ENCODE assay signal across 17 cellular contexts in genomic region chr18:21047116-21047515, GRCh38.
A peak's percentile ranks its signal among the peaks of the same experiment; 100 is the strongest.
DNase-seq lines count a peak whose midpoint lies in the region; ATAC-seq and TF ChIP-seq lines count a peak whose summit lies in the region.
"Had no signal": no experiment of that assay in that cellular context is flagged by ENCODE, and none has a peak within 500 bp of the region (broad histone marks: within the 10 kb centered on the region; RNA-seq: fewer than 3 reads in every experiment).

No MANE protein-coding gene starts in this region.

- POLR2A ChIA-PET in CD4-positive, alpha-beta memory T cell (lab: Charles Lee; ENCODE audit: partially characterized antibody): no interaction called here
- POLR2A ChIA-PET in T-cell (lab: Charles Lee): no interaction called here
- POLR2A ChIA-PET in activated CD4-positive, alpha-beta memory T cell treated with anti-CD3 and anti-CD28 coated beads, Interleukin-2, amount 10 ng/mL, durations not matched to agents 7 days and 5 days (lab: Charles Lee): no interaction called here

- intact Hi-C loops in CD4-positive, alpha-beta memory T cell (cut with micrococcal nuclease): no loop called here
- intact Hi-C loops in left ventricle myocardium inferior (cut with micrococcal nuclease): no loop called here

- H3K4me3 ChIP-seq in CD4-positive, alpha-beta memory T cell (ENCODE audit: low read length in 2 of 2): no peak overlapping the region
- no peak overlapping the region for H3K4me3 ChIP-seq in left ventricle myocardium inferior

- DNase-seq in CD4-positive, alpha-beta memory T cell: no peak
- DNase-seq in T-cell: no peak
- no peak for DNase-seq in effector memory CD8-positive, alpha-beta T cell
- DNase-seq in smooth muscle cell of the brain vasculature (ENCODE audit: low read depth, low spot score): peak; percentile 23
- no peak for DNase-seq in left ventricle myocardium inferior
- no peak for DNase-seq in activated CD4-positive, alpha-beta memory T cell treated with anti-CD3 and anti-CD28 coated beads, Interleukin-2, amount 10 ng/mL, durations not matched to agents 7 days and 5 days
- DNase-seq: DMS79 treated with DMSO at 0.1 percent for 48 hours; GF-D8; IMR-90; Karpas-422; NCI-H1105 treated with DMSO at 0.1 percent for 48 hours; NCI-H187 treated with DMSO at 0.1 percent for 48 hours; NK-92 treated with Interleukin-12 subunit alpha and Interleukin-12 subunit beta, amount 100 ng/mL, for 24 hours; SHP77 treated with DMSO at 0.1 percent for 48 hours had no signal

- peaks cover 35 to 64% (median 45%) of the 10 kb centered on the region in 4 donors for H3K4me1 Mint-ChIP-seq in CD4-positive, alpha-beta memory T cell
- H3K4me1 Mint-ChIP-seq in T-cell: peaks cover 51 to 67% (median 61%) of the 10 kb centered on the region in 3 donors
- peaks cover 17 to 59% of the 10 kb centered on the region in 2 donors for H3K4me1 Mint-ChIP-seq in effector memory CD8-positive, alpha-beta T cell (ENCODE audit: low read depth in 2 of 2)
- peaks cover 11% of the 10 kb centered on the region for H3K4me1 Mint-ChIP-seq in activated CD4-positive, alpha-beta memory T cell treated with anti-CD3 and anti-CD28 coated beads, Interleukin-2, amount 10 ng/mL, durations not matched to agents 7 days and 5 days

- no peaks in the 10 kb centered on the region for H3K27me3 Mint-ChIP-seq in CD4-positive, alpha-beta memory T cell
- H3K27me3 Mint-ChIP-seq in T-cell: no peaks in the 10 kb centered on the region
- H3K27me3 Mint-ChIP-seq in effector memory CD8-positive, alpha-beta T cell: no peaks in the 10 kb centered on the region
- no peaks in the 10 kb centered on the region for H3K27me3 Mint-ChIP-seq in activated CD4-positive, alpha-beta memory T cell treated with anti-CD3 and anti-CD28 coated beads, Interleukin-2, amount 10 ng/mL, durations not matched to agents 7 days and 5 days

- TF ChIP-seq CTCF in left ventricle myocardium inferior (IDR thresholded peaks at IDR 0.05; ENCODE audit: borderline replicate concordance): no peak

- no peaks in the 10 kb centered on the region for H3K9me3 Mint-ChIP-seq in CD4-positive, alpha-beta memory T cell
- no peaks in the 10 kb centered on the region for H3K9me3 Mint-ChIP-seq in T-cell
- H3K9me3 Mint-ChIP-seq in effector memory CD8-positive, alpha-beta T cell: no peaks in the 10 kb centered on the region
- H3K9me3 Mint-ChIP-seq in activated CD4-positive, alpha-beta memory T cell treated with anti-CD3 and anti-CD28 coated beads, Interleukin-2, amount 10 ng/mL, durations not matched to agents 7 days and 5 days: no peaks in the 10 kb centered on the region

- peak overlapping the region in 4 of 7 donors; percentile 17 to 54 (median 32) for H3K27ac Mint-ChIP-seq in CD4-positive, alpha-beta memory T cell
- peak overlapping the region; percentile 8 to 46 for H3K27ac Mint-ChIP-seq in T-cell
- H3K27ac Mint-ChIP-seq in effector memory CD8-positive, alpha-beta T cell: peak overlapping the region; percentile 15 to 82
- H3K27ac Mint-ChIP-seq in activated CD4-positive, alpha-beta memory T cell treated with anti-CD3 and anti-CD28 coated beads, Interleukin-2, amount 10 ng/mL, durations not matched to agents 7 days and 5 days: no peak overlapping the region

- peaks cover 40% of the 10 kb centered on the region for H3K4me1 ChIP-seq in CD4-positive, alpha-beta memory T cell (ENCODE audit: insufficient read depth, low read length)
- peaks cover 47% of the 10 kb centered on the region for H3K4me1 ChIP-seq in left ventricle myocardium inferior

- H3K27ac ChIP-seq in CD4-positive, alpha-beta memory T cell (ENCODE audit: low read depth, low read length): no peak overlapping the region
- H3K27ac ChIP-seq in left ventricle myocardium inferior (replicated peaks): no peak overlapping the region
- H3K27ac ChIP-seq: C4-2B had no signal

- CTCF ChIA-PET in CD4-positive, alpha-beta memory T cell (lab: Charles Lee; ENCODE audit: partially characterized antibody): no interaction called here
- CTCF ChIA-PET in T-cell (lab: Charles Lee): no interaction called here
- CTCF ChIA-PET in activated CD4-positive, alpha-beta memory T cell treated with anti-CD3 and anti-CD28 coated beads, Interleukin-2, amount 10 ng/mL, durations not matched to agents 7 days and 5 days (lab: Charles Lee): no interaction called here

- peaks cover 13% of the 10 kb centered on the region for H3K36me3 ChIP-seq in CD4-positive, alpha-beta memory T cell (ENCODE audit: insufficient read depth, low read length)
- H3K36me3 ChIP-seq in left ventricle myocardium inferior: peaks cover 24% of the 10 kb centered on the region

- H3K27me3 ChIP-seq in CD4-positive, alpha-beta memory T cell (ENCODE audit: insufficient read depth, low read length): no peaks in the 10 kb centered on the region
- no peaks in the 10 kb centered on the region for H3K27me3 ChIP-seq in left ventricle myocardium inferior (ENCODE audit: low read depth)

- ATAC-seq in T-cell (replicated peaks in 1 of 4) (no peak), HG02678 (IDR thresholded peaks at IDR 0.05; ENCODE audit: unreplicated experiment) (no peak)
- ATAC-seq in effector memory CD8-positive, alpha-beta T cell (replicated peaks): no peak
- ATAC-seq: SK-N-SH treated with all-trans-retinoic acid at 6 μM for 48 hours had no signal

- H3K9me3 ChIP-seq in CD4-positive, alpha-beta memory T cell (ENCODE audit: control insufficient read depth in 1 of 2, low read length in 2 of 2): no peaks in the 10 kb centered on the region
- H3K9me3 ChIP-seq in left ventricle myocardium inferior (replicated peaks): no peaks in the 10 kb centered on the region

- peaks cover 22 to 35% of the 10 kb centered on the region in 2 donors for H3K36me3 Mint-ChIP-seq in CD4-positive, alpha-beta memory T cell
- H3K36me3 Mint-ChIP-seq in T-cell: peaks cover 37% of the 10 kb centered on the region
- peaks cover 43% of the 10 kb centered on the region for H3K36me3 Mint-ChIP-seq in effector memory CD8-positive, alpha-beta T cell (ENCODE audit: insufficient read depth)
- H3K36me3 Mint-ChIP-seq in activated CD4-positive, alpha-beta memory T cell treated with anti-CD3 and anti-CD28 coated beads, Interleukin-2, amount 10 ng/mL, durations not matched to agents 7 days and 5 days (ENCODE audit: low read depth): peaks cover 33% of the 10 kb centered on the region

- no peak overlapping the region for H3K4me3 Mint-ChIP-seq in CD4-positive, alpha-beta memory T cell
- no peak overlapping the region for H3K4me3 Mint-ChIP-seq in T-cell
- no peak overlapping the region for H3K4me3 Mint-ChIP-seq in effector memory CD8-positive, alpha-beta T cell
- no peak overlapping the region for H3K4me3 Mint-ChIP-seq in activated CD4-positive, alpha-beta memory T cell treated with anti-CD3 and anti-CD28 coated beads, Interleukin-2, amount 10 ng/mL, durations not matched to agents 7 days and 5 days
